In genomic region chr12:127898616-127899015, GRCh38 we compare ENCODE assay signal across 9 cellular contexts.
"Had no signal": no experiment of that assay in that cellular context is flagged by ENCODE, and none has a peak within 500 bp of the region (broad histone marks: within the 10 kb centered on the region; RNA-seq: fewer than 3 reads in every experiment).

No MANE protein-coding gene starts in this region.

- DNase-seq: GM23248, GOT3, H7, HFFc6, IMR-90, KG1 had no signal

- H3K4me3 ChIP-seq: GM23248, HAP-1, K562 had no signal

- H3K9me3 ChIP-seq: HAP-1 had no signal

- H3K27ac ChIP-seq: GM23248 had no signal

- ATAC-seq: HCT116, K562 had no signal

- H3K36me3 ChIP-seq: HAP-1 had no signal

- H3K4me1 ChIP-seq: HAP-1 had no signal
